Comparison of ENCODE assay signal across 18 cellular contexts in the genomic region with DNA sequence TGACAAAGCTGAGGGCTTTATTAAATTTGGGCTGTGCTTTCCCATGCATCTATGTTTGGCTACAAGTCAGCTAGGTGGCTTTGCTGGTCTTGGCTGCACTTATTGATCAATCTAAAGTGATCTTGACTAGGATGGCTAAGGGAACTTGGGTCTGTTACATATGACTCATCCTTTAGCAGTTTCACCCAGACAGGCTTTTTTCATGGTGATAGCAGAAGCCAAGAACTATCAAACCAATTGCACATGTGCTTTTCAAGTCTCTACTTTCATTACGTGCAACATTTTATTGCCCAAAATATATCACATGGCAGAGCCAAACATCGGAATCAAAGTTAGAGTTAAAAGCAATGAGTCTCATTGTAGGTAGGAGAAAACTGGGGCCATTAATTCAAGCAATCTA.
DNase-seq lines count a peak whose midpoint lies in the region; ATAC-seq and TF ChIP-seq lines count a peak whose summit lies in the region.
"Had no signal": no experiment of that assay in that cellular context is flagged by ENCODE, and none has a peak within 500 bp of the region (broad histone marks: within the 10 kb centered on the region; RNA-seq: fewer than 3 reads in every experiment).

No MANE protein-coding gene starts in this region.

- H3K27me3 ChIP-seq in mesenchymal stem cell (ENCODE audit: control insufficient read depth in 1 of 2, insufficient read depth in 1 of 2, low read length in 2 of 2) (no peaks in the 10 kb centered on the region), right cardiac atrium (ENCODE audit: control insufficient read depth, insufficient read depth) (no peaks in the 10 kb centered on the region)

- no peak overlapping the region for H2AK5ac ChIP-seq in mesenchymal stem cell (ENCODE audit: low read length, severe bottlenecking)

- no peak overlapping the region for H3K14ac ChIP-seq in mesenchymal stem cell (ENCODE audit: low read length in 2 of 2)

- no peak overlapping the region for H3K27ac ChIP-seq in mesenchymal stem cell (ENCODE audit: low read length, poor library complexity, severe bottlenecking)
- no peak overlapping the region for H3K27ac ChIP-seq in right cardiac atrium (ENCODE audit: low read length)

- no peaks in the 10 kb centered on the region for H3K27me3 Mint-ChIP-seq in HFFc6 (ENCODE audit: insufficient read depth)
- H3K27me3 Mint-ChIP-seq: CD4-positive, alpha-beta T cell had no signal

- no peak overlapping the region for H3K4ac ChIP-seq in mesenchymal stem cell (ENCODE audit: low read depth in 1 of 2, low read length in 2 of 2)

- peaks cover 6% of the 10 kb centered on the region; the same call in 1 of the 2 replicates for H3K4me1 Mint-ChIP-seq in HFFc6 (ENCODE audit: low read depth)

- no peak overlapping the region for H4K8ac ChIP-seq in mesenchymal stem cell (ENCODE audit: low read length)

- H3K27ac Mint-ChIP-seq in HFFc6, result no peak overlapping the region
- H3K27ac Mint-ChIP-seq: CD4-positive, alpha-beta T cell had no signal

- H4K91ac ChIP-seq in mesenchymal stem cell (ENCODE audit: low read length), result no peak overlapping the region

- no peaks in the 10 kb centered on the region for H3K36me3 Mint-ChIP-seq in HFFc6 (ENCODE audit: low read depth)

- H2BK12ac ChIP-seq in mesenchymal stem cell (ENCODE audit: low read length in 2 of 2), result no peak overlapping the region

- no peak overlapping the region for H2BK5ac ChIP-seq in mesenchymal stem cell (ENCODE audit: low read depth, low read length, poor library complexity, severe bottlenecking)

- H3K36me3 ChIP-seq in mesenchymal stem cell (ENCODE audit: control insufficient read depth in 1 of 2, insufficient read depth in 2 of 2, low read depth in 1 of 2, low read length in 2 of 2), result no peaks in the 10 kb centered on the region

- no peak overlapping the region for H2BK15ac ChIP-seq in mesenchymal stem cell (ENCODE audit: low read depth, poor library complexity, severe bottlenecking)

- H3K4me3 ChIP-seq in AG09309 (ENCODE audit: control insufficient read depth, low read depth, low read length), result no peak overlapping the region
- H3K4me3 ChIP-seq in choroid plexus epithelial cell (ENCODE audit: low read depth, low read length), result no peak overlapping the region
- H3K4me3 ChIP-seq in mesenchymal stem cell (ENCODE audit: insufficient read depth in 1 of 2, low read depth in 1 of 2, low read length in 2 of 2), result peak overlapping the region in 1 of 2 experiments; percentile 70
- H3K4me3 ChIP-seq in right cardiac atrium (ENCODE audit: low read length), result no peak overlapping the region

- no peak overlapping the region for H3K23ac ChIP-seq in mesenchymal stem cell (ENCODE audit: low read length in 2 of 2)

- ATAC-seq in HG03135 (IDR thresholded peaks at IDR 0.05; ENCODE audit: unreplicated experiment) (no peak), right cardiac atrium (no peak)
- ATAC-seq: Panc1, Right ventricle myocardium inferior had no signal

- no peak overlapping the region for H3K18ac ChIP-seq in mesenchymal stem cell (ENCODE audit: low read depth in 1 of 2, low read length in 2 of 2)

- no peak overlapping the region for H2BK120ac ChIP-seq in mesenchymal stem cell (ENCODE audit: low read depth, low read length)

- no peaks in the 10 kb centered on the region for H3K9me3 ChIP-seq in mesenchymal stem cell (ENCODE audit: control insufficient read depth, low read length)
- H3K9me3 ChIP-seq in right cardiac atrium (ENCODE audit: control insufficient read depth, low read length), result no peaks in the 10 kb centered on the region

- intact Hi-C loops in right cardiac atrium (cut with DNase I), result no loop called here

- H3K9ac ChIP-seq in mesenchymal stem cell (ENCODE audit: low read length), result peak overlapping the region; percentile 15

- H3K4me1 ChIP-seq in mesenchymal stem cell (ENCODE audit: control insufficient read depth, insufficient read depth, low read depth, low read length) (no peaks in the 10 kb centered on the region), right cardiac atrium (ENCODE audit: control insufficient read depth, insufficient read depth, low read length) (no peaks in the 10 kb centered on the region)

- no peak overlapping the region for H2AFZ ChIP-seq in mesenchymal stem cell (ENCODE audit: low read depth, low read length)

- no peaks in the 10 kb centered on the region for H3K9me3 Mint-ChIP-seq in HFFc6

- H3K4me2 ChIP-seq in mesenchymal stem cell (ENCODE audit: low read length, poor library complexity, severe bottlenecking), result no peak overlapping the region

- no peak overlapping the region for H3K4me3 Mint-ChIP-seq in HFFc6
- H3K4me3 Mint-ChIP-seq: CD4-positive, alpha-beta T cell had no signal

- H3K79me1 ChIP-seq in mesenchymal stem cell (replicated peaks; ENCODE audit: low read length, poor library complexity, severe bottlenecking), result no peaks in the 10 kb centered on the region

- WGBS in mesenchymal stem cell, result no CpG with 5 or more reads among the region's 2 CpGs
- 64% methylated on average over 2 of the region's 2 CpGs for WGBS in right cardiac atrium

- TF ChIP-seq CTCF in AG09309 (IDR thresholded peaks at IDR 0.05; ENCODE audit: control insufficient read depth, insufficient read depth, low read depth, low read length, missing control alignments) (no peak), HFFc6 (IDR thresholded peaks at IDR 0.05) (no peak), choroid plexus epithelial cell (conservative IDR thresholded peaks at IDR 0.05; ENCODE audit: low read depth, low read length) (no peak)

- peak; percentile 16 for DNase-seq in AG09309 (ENCODE audit: low read depth)
- peak; percentile 2 for DNase-seq in HFFc6
- DNase-seq in choroid plexus epithelial cell (ENCODE audit: low read depth), result peak; percentile 20
- peak; percentile 5 for DNase-seq in mesenchymal stem cell
- no peak for DNase-seq in NCI-H2029 (lab: John Stamatoyannopoulos, UW)
- DNase-seq in right cardiac atrium, result no peak
- DNase-seq in T-helper 9 cell, result no peak
- DNase-seq: CD4-positive, alpha-beta T cell; DMS79; GDM1; Karpas-422; NCI-H1105 treated with DMSO at 0.1 percent for 48 hours; NCI-H1930; NCI-H2171 treated with DMSO at 0.1 percent for 48 hours; NCI-H774 had no signal

Comparison
In these comparisons a context has a peak if more than half of its experiments do, and no peak if none do; other contexts are left out.
1. DNase-seq: peak in AG09309 (single experiment), HFFc6 (single experiment), choroid plexus epithelial cell (single experiment) and mesenchymal stem cell (single experiment); none in NCI-H2029 (single experiment), right cardiac atrium (0 of 3) and T-helper 9 cell (single experiment).